Comparison of ENCODE assay signal across 29 cellular contexts in genomic region chr17:5913641-5914040, GRCh38.
"Had no signal": no experiment of that assay in that cellular context is flagged by ENCODE, and none has a peak within 500 bp of the region (broad histone marks: within the 10 kb centered on the region; RNA-seq: fewer than 3 reads in every experiment).

No MANE protein-coding gene starts in this region.

- FAIRE-seq: astrocyte had no signal

- H3K36me3 ChIP-seq: breast epithelium, MG63, SJCRH30, WERI-Rb-1 had no signal

- H3K27ac ChIP-seq: body of pancreas, breast epithelium, SJCRH30, SK-N-MC, WERI-Rb-1 had no signal

- H3K4me1 ChIP-seq: body of pancreas, breast epithelium, SJCRH30 had no signal

- H3K9me3 ChIP-seq: body of pancreas, breast epithelium, MG63, SJCRH30 had no signal

- DNase-seq: activated CD4-positive, alpha-beta memory T cell treated with anti-CD3 and anti-CD28 coated beads, Interleukin-2, amount 10 ng/mL, durations not matched to agents 7 days and 5 days; activated CD4-positive, alpha-beta T cell treated with anti-CD3 and anti-CD28 coated beads for 1 hour; activated CD4-positive, alpha-beta T cell treated with anti-CD3 and anti-CD28 coated beads for 48 hours; activated CD4-positive, CD25-positive, alpha-beta regulatory T cell; activated CD8-positive, alpha-beta memory T cell treated with anti-CD3 and anti-CD28 coated beads for 24 hours; activated CD8-positive, alpha-beta memory T cell treated with anti-CD3 and anti-CD28 coated beads, Interleukin-2, amount 10 ng/mL, durations not matched to agents 7 days and 5 days; activated gamma-delta T cell; activated naive CD4-positive, alpha-beta T cell treated with Interleukin-2 at 50 U/mL for 16 hours; activated naive CD8-positive, alpha-beta T cell treated with anti-CD3 and anti-CD28 coated beads, Interleukin-2, amount 10 ng/mL, durations not matched to agents 7 days and 5 days; activated T-cell treated with anti-CD3 and anti-CD28 coated beads, Interleukin-2, amount 50 U/mL, for 1 hour; activated T-cell treated with anti-CD3 and anti-CD28 coated beads, Interleukin-2, amount 50 U/mL, for 72 hours; body of pancreas; Kasumi-1; KG1; MG63; NCI-H1048; NCI-H1436 treated with DMSO at 0.1 percent for 48 hours; NCI-H1694 treated with DMSO at 0.1 percent for 48 hours; NCI-H2029; NCI-H345; NCI-H524 treated with DMSO at 0.1 percent for 48 hours; SHP77; SJCRH30; T1000; WERI-Rb-1 had no signal

- H3K27me3 ChIP-seq: body of pancreas, breast epithelium, MG63, SJCRH30 had no signal

- H3K4me3 ChIP-seq: body of pancreas, breast epithelium, MG63, SJCRH30, SK-N-MC had no signal

- ATAC-seq: activated CD8-positive, alpha-beta memory T cell treated with anti-CD3 and anti-CD28 coated beads, Interleukin-2, amount 10 ng/mL, durations not matched to agents 7 days and 5 days; activated T-cell treated with anti-CD3 and anti-CD28 coated beads, Interleukin-2, amount 50 U/mL, for 72 hours; body of pancreas; Panc1 had no signal
